ENCODE assay signal across 28 cellular contexts in genomic region chr12:23041774-23042173, GRCh38.
"Had no signal": no experiment of that assay in that cellular context is flagged by ENCODE, and none has a peak within 500 bp of the region (broad histone marks: within the 10 kb centered on the region; RNA-seq: fewer than 3 reads in every experiment).

No MANE protein-coding gene starts in this region.

- FAIRE-seq: colon, endometrium, endothelial cell of umbilical vein, frontal cortex had no signal

- H3K4me1 ChIP-seq: colonic mucosa, esophagus muscularis mucosa, esophagus squamous epithelium, foreskin keratinocyte, gastrocnemius medialis, gastroesophageal sphincter, heart left ventricle, heart right ventricle had no signal

- ATAC-seq: effector memory CD8-positive, alpha-beta T cell; esophagus mucosa; foreskin keratinocyte; gastrocnemius medialis; gastroesophageal sphincter; heart left ventricle; heart right ventricle had no signal

- H3K27ac ChIP-seq: colonic mucosa, coronary artery, dorsolateral prefrontal cortex, epithelial cell of prostate, esophagus muscularis mucosa, esophagus squamous epithelium, foreskin keratinocyte, gastrocnemius medialis, gastroesophageal sphincter, heart left ventricle, heart right ventricle had no signal

- H3K9me3 ChIP-seq: colonic mucosa, esophagus muscularis mucosa, esophagus squamous epithelium, gastrocnemius medialis, gastroesophageal sphincter, heart left ventricle, heart right ventricle had no signal

- H3K36me3 ChIP-seq: colonic mucosa, esophagus muscularis mucosa, esophagus squamous epithelium, gastrocnemius medialis, gastroesophageal sphincter, heart left ventricle, heart right ventricle had no signal

- DNase-seq: colonic mucosa; cortex of kidney; dermis blood vessel endothelial cell; dorsolateral prefrontal cortex; effector CD4-positive, alpha-beta T cell; effector CD8-positive, alpha-beta T cell; effector memory CD4-positive, alpha-beta T cell; effector memory CD8-positive, alpha-beta T cell; endodermal cell; erythroblast; esophagus squamous epithelium; foreskin fibroblast; foreskin keratinocyte; foreskin melanocyte; gastrocnemius medialis; glutamatergic neuron; head of caudate nucleus; heart left ventricle; heart right ventricle had no signal

- H3K4me3 ChIP-seq: colonic mucosa, coronary artery, dorsolateral prefrontal cortex, esophagus muscularis mucosa, esophagus squamous epithelium, gastrocnemius medialis, gastroesophageal sphincter, heart left ventricle, heart right ventricle had no signal

- H3K27me3 ChIP-seq: colonic mucosa, dorsolateral prefrontal cortex, esophagus muscularis mucosa, esophagus squamous epithelium, foreskin keratinocyte, gastrocnemius medialis, gastroesophageal sphincter, heart left ventricle, heart right ventricle had no signal
